In the genomic region with DNA sequence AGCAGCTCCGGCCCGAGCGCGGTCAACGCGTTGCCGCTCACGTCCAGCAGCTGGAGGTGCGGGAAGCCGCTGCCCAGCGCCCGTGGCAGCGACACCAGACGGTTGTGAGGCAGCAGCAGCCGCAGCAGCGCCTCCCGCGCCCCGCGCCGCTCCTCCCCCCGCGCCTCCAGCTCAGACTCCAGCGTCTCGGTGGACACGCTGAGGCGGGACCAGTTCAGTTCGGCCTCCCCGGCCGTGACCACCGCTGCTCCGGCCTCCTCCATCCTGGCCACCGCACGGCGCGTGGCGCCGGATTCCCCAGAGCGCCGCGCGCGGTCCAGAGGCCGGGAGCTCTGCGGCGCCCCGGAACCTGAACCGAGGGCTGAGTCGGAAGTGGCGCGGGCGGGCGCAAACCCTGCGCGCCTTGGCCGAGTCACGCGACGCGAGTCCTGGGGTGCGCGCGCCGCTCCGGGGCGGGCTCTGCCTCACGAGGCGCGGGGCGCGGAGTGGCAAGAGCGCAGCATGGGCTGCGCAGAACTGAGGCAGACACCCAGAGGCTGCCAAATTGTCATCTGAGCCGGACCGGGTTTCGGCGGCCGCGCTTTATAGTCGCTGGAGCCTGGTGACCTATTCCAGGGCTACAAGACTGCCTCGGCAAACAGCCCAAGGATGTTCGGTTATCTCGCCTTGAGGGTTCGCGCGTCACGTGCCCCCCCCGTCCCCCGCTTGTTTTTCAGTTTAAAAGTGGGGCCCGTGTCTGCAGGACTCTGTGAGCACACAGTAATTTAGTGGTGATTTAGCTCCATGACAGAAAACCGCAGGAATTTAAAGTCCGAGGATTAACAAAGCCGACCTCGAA, we compare ENCODE assay signal across 8 cellular contexts. TPM values are rescaled to one million over a fixed set of nuclear protein-coding genes. Genes with fewer than 3 reads are reported as not detected.
DNase-seq lines count a peak whose midpoint lies in the region; ATAC-seq and TF ChIP-seq lines count a peak whose summit lies in the region.

A gene (minus strand): TSS at position 374 of the 838 bp plus-strand sequence. CDS start 111 bp downstream, at position 263.

- no peaks in the 10 kb centered on the region for H3K9me3 ChIP-seq in BE2C

- TF ChIP-seq POLR2A in GM19193 (IDR thresholded peaks at IDR 0.05; ENCODE audit: extremely low read depth, insufficient read depth, insufficient read length): peak; percentile 91

- peak within 1 kb of the TSS; percentile 96 for H3K4me3 ChIP-seq in BE2C (ENCODE audit: low read depth, low read length)
- H3K4me3 ChIP-seq in kidney epithelial cell (ENCODE audit: low read depth, low read length): peak within 1 kb of the TSS; percentile 84

- TF ChIP-seq CTCF in BE2C (IDR thresholded peaks at IDR 0.05; ENCODE audit: low read depth, low read length) (no peak; the same call in 1 of the 2 replicates), kidney epithelial cell (IDR thresholded peaks at IDR 0.05; ENCODE audit: insufficient read depth, low read length, poor library complexity, severe bottlenecking) (no peak)

- H3K27me3 ChIP-seq in BE2C (no peaks in the 10 kb centered on the region), kidney epithelial cell (ENCODE audit: control insufficient read depth, insufficient read depth, low read length) (no peaks in the 10 kb centered on the region)

- DNase-seq in BE2C: peak; percentile 95
- DNase-seq in NCI-H446 treated with DMSO at 0.1 percent for 48 hours (lab: John Stamatoyannopoulos, UW): peak; percentile 94
- peak; percentile 94 for DNase-seq in activated CD4-positive, CD25-positive, alpha-beta regulatory T cell treated with anti-CD3 and anti-CD28 coated beads, Interleukin-2, amount 50 U/mL, for 72 hours
- peak; percentile 86 for DNase-seq in cerebellum (ENCODE audit: low spot score)
- peak; percentile 50 for DNase-seq in kidney epithelial cell (ENCODE audit: low read depth)
- peak; percentile 72 to 80 for DNase-seq in stimulated activated CD4-positive, alpha-beta T cell treated with anti-CD3 and anti-CD28 coated beads, Interleukin-15, amount 100 ng/mL, for 48 hours (ENCODE audit: low read depth in 2 of 2)

- ATAC-seq in HG03432 (IDR thresholded peaks at IDR 0.05; ENCODE audit: unreplicated experiment): peak; percentile 92

- H3K36me3 ChIP-seq in BE2C: peaks cover 2% of the 10 kb centered on the region
- H3K36me3 ChIP-seq in kidney epithelial cell (ENCODE audit: control insufficient read depth, insufficient read depth, low read length): no peaks in the 10 kb centered on the region

- H3K4me1 ChIP-seq in BE2C: no peaks in the 10 kb centered on the region

RNA-seq across cellular contexts. Expression of the gene that starts here (rescaled TPM):
- 13.9 TPM for polyA plus RNA-seq in BE2C (2012; ENCODE audit: insufficient read depth, insufficient read length, low read depth)
- 32.8 TPM for total RNA-seq in cerebellum
- 31.9 and 35.5 TPM in 2 replicates for total RNA-seq in kidney epithelial cell

Comparison
In these comparisons a context has a peak if more than half of its experiments do, and no peak if none do; other contexts are left out.
1. Peak in every context shown above with its lines: DNase-seq, ATAC-seq and H3K4me3 ChIP-seq.